ENCODE assay signal across 9 cellular contexts in genomic region chr19:20077791-20078463, GRCh38. TPM values are rescaled to one million over a fixed set of nuclear protein-coding genes. Genes with fewer than 3 reads are reported as not detected.
DNase-seq lines count a peak whose midpoint lies in the region; ATAC-seq, FAIRE-seq and TF ChIP-seq lines count a peak whose summit lies in the region.
"Had no signal": no experiment of that assay in that cellular context is flagged by ENCODE, and none has a peak within 500 bp of the region (broad histone marks: within the 10 kb centered on the region; RNA-seq: fewer than 3 reads in every experiment).

Gene ZNF90 (plus strand): TSS chr19:20078000. CDS start chr19:20078133, 133 bp downstream.

- H3K27ac Mint-ChIP-seq in activated naive CD8-positive, alpha-beta T cell treated with anti-CD3 and anti-CD28 coated beads, Interleukin-2, amount 10 ng/mL, durations not matched to agents 7 days and 5 days, result peak within 1 kb of the TSS; percentile 87

- DNase-seq in NCI-H1417 (lab: John Stamatoyannopoulos, UW) (peak; percentile 72 to 90 (median 89)), NCI-H1417 treated with DMSO at 0.1 percent for 48 hours (lab: John Stamatoyannopoulos, UW) (no peak), cardiac septum (ENCODE audit: low spot score) (peak; percentile 95), pancreas (peak; percentile 91 to 97 (median 96))
- peak; percentile 80 for DNase-seq in activated naive CD8-positive, alpha-beta T cell treated with anti-CD3 and anti-CD28 coated beads, Interleukin-2, amount 10 ng/mL, durations not matched to agents 7 days and 5 days

- H3K36me3 Mint-ChIP-seq in activated naive CD8-positive, alpha-beta T cell treated with anti-CD3 and anti-CD28 coated beads, Interleukin-2, amount 10 ng/mL, durations not matched to agents 7 days and 5 days, result peaks cover 38% of the 10 kb centered on the region

- no peaks in the 10 kb centered on the region for H3K36me3 ChIP-seq in pancreas
- no peaks in the 10 kb centered on the region for H3K36me3 ChIP-seq in thymus (ENCODE audit: control insufficient read depth, insufficient read depth)

- H3K9me3 ChIP-seq in pancreas (no peaks in the 10 kb centered on the region), thymus (ENCODE audit: control insufficient read depth) (peaks cover 3% of the 10 kb centered on the region)

- H3K9me3 Mint-ChIP-seq in activated naive CD8-positive, alpha-beta T cell treated with anti-CD3 and anti-CD28 coated beads, Interleukin-2, amount 10 ng/mL, durations not matched to agents 7 days and 5 days, result peaks cover 15% of the 10 kb centered on the region

- TF ChIP-seq POLR2A in Raji (IDR thresholded peaks at IDR 0.05; ENCODE audit: insufficient read depth, low read depth, low read length), result peak; percentile 44; the same call in 1 of the 2 replicates

- H3K27me3 ChIP-seq in pancreas (no peaks in the 10 kb centered on the region), thymus (ENCODE audit: control insufficient read depth, insufficient read depth) (no peaks in the 10 kb centered on the region)

- peak within 1 kb of the TSS; percentile 35 to 52 (median 45) for H3K4me3 ChIP-seq in pancreas
- peak within 1 kb of the TSS; percentile 50 for H3K4me3 ChIP-seq in thymus (ENCODE audit: low read length)

- H3K4me1 Mint-ChIP-seq in activated naive CD8-positive, alpha-beta T cell treated with anti-CD3 and anti-CD28 coated beads, Interleukin-2, amount 10 ng/mL, durations not matched to agents 7 days and 5 days, result peaks cover 17% of the 10 kb centered on the region

- H3K4me3 Mint-ChIP-seq in activated naive CD8-positive, alpha-beta T cell treated with anti-CD3 and anti-CD28 coated beads, Interleukin-2, amount 10 ng/mL, durations not matched to agents 7 days and 5 days, result peak within 1 kb of the TSS; percentile 96

- peak; percentile 77 for ATAC-seq in HG03097 (IDR thresholded peaks at IDR 0.05; ENCODE audit: low FRiP score, unreplicated experiment)
- ATAC-seq in activated naive CD8-positive, alpha-beta T cell treated with anti-CD3 and anti-CD28 coated beads, Interleukin-2, amount 10 ng/mL, durations not matched to agents 7 days and 5 days (ENCODE audit: low read depth), result peak; percentile 99
- peak; percentile 97 to 99 (median 98) for ATAC-seq in pancreas

- WGBS in pancreas, 2 donors, result 0 to 1% methylated on average over 28 of the region's 28 CpGs
- WGBS in thymus, result 5% methylated on average over 28 of the region's 28 CpGs

- TF ChIP-seq CTCF in pancreas (IDR thresholded peaks at IDR 0.05), result no peak

- H3K27me3 Mint-ChIP-seq in activated naive CD8-positive, alpha-beta T cell treated with anti-CD3 and anti-CD28 coated beads, Interleukin-2, amount 10 ng/mL, durations not matched to agents 7 days and 5 days, result no peaks in the 10 kb centered on the region

- intact Hi-C loops in cardiac septum (cut with DNase I), result no loop called here
- intact Hi-C loops in pancreas (cut with DNase I), result no loop called here

- H3K27ac ChIP-seq in pancreas (peak within 1 kb of the TSS in 1 of 4 donors; percentile 2), thymus (ENCODE audit: low read depth) (no peak within 1 kb of the TSS)
- H3K27ac ChIP-seq: 22Rv1 had no signal

- H3K4me1 ChIP-seq in pancreas, result peaks cover 0 to 4% (median 4%) of the 10 kb centered on the region in 3 donors
- H3K4me1 ChIP-seq in thymus (ENCODE audit: control insufficient read depth, insufficient read depth, low read length), result no peaks in the 10 kb centered on the region

- peak; percentile 83 for FAIRE-seq in pancreas (lab: Jason Lieb, UNC)

- POLR2A ChIA-PET in activated naive CD8-positive, alpha-beta T cell treated with anti-CD3 and anti-CD28 coated beads, Interleukin-2, amount 10 ng/mL, durations not matched to agents 7 days and 5 days (lab: Charles Lee), result interaction anchor here (0.9 to 3.0 kb wide), 10 partner anchors 26 to 410 kb away, joined by 3 to 31 read pairs (median 7); partner anchors contain the start of genes ZNF101, ZNF253, ZNF486 and ZNF506

RNA-seq across cellular contexts. Expression of gene ZNF90, which starts in this region (rescaled TPM):
- 10 to 100 TPM; 19.8 to 21.0 TPM for total RNA-seq in activated naive CD8-positive, alpha-beta T cell treated with anti-CD3 and anti-CD28 coated beads, Interleukin-2, amount 10 ng/mL, durations not matched to agents 7 days and 5 days
- total RNA-seq in cardiac septum (0.94 TPM), pancreas (1 to 10 TPM; 1.1 to 4.1 (median 2.7) TPM)
- polyA plus RNA-seq in pancreas (1 to 10 TPM; 2.5 to 3.4 TPM), thymus (3.6 TPM)

Comparison
In these comparisons a context has a peak if more than half of its experiments do, and no peak if none do; other contexts are left out.
1. RNA of gene ZNF90 (total RNA-seq): 19.8 to 21.0 TPM in activated naive CD8-positive, alpha-beta T cell treated with anti-CD3 and anti-CD28 coated beads, Interleukin-2, amount 10 ng/mL, durations not matched to agents 7 days and 5 days; 1.1 to 4.1 TPM in pancreas and 0.94 TPM in cardiac septum (single experiment); every median in the first group is over 4 times any median in the second.
2. Peak in DNase-seq in cardiac septum; RNA of the gene not detected or under 1 TPM.
3. Peak in every context shown above with its lines, with median percentiles within 50 percentile points of each other: ATAC-seq.